ENCODE assay signal across 8 cellular contexts in the genomic region with DNA sequence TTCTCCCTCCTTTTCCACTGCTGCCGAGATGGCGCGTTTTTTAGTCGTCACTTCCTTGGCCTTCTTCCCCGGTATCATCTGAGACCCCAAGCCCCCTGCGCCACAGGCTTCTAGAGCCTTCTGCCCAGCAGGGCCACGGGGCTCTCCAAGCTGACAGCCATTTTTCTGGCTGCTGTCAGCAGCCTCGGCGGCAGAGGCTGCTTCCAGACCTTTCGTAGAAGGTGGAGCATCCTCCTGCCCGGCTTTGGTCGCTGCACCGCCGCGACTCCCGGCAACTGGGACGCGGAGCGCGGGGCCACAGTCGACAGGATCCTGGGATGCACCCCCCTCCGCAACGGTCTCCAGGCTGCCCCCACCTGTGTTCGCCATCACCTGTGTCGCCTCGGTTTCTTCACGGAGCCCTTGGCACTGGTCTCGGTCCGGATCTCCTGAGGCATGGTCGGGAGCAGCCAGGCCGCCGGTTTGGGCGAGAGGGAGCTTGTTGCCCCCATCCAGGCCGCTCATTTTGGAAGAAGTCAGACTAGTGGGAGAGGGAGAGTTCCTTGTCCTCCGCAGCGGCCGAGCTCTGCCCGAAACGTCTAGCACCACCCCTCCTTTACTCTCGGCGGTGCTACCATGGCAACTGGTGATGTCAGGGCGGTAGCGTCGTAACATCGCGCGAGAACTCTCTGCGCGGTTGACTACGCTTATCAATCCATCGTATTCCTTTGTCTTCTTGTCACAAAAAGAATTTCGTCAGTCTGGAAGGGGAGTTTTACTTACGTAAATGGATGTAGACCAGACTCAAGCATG. TPM values are rescaled to one million over a fixed set of nuclear protein-coding genes. Genes with fewer than 3 reads are reported as not detected.
DNase-seq lines count a peak whose midpoint lies in the region; ATAC-seq and TF ChIP-seq lines count a peak whose summit lies in the region.

Gene TSPYL4, minus strand, starts transcription at position 571 of the 792 bp plus-strand sequence. Its CDS starts 67 bp downstream, at position 504.

- peaks cover 28% of the 10 kb centered on the region for H3K4me1 Mint-ChIP-seq in glutamatergic neuron (ENCODE audit: low read depth, unreplicated experiment)

- no peaks in the 10 kb centered on the region for H3K27me3 ChIP-seq in testis

- DNase-seq in GM10266 (ENCODE audit: extremely low spot score) (peak; percentile 85), NCI-H1105 (lab: John Stamatoyannopoulos, UW) (peak; percentile 97), glutamatergic neuron (peak; percentile 92), omental fat pad (ENCODE audit: low spot score) (peak; percentile 92), testis (peak; percentile 97)
- DNase-seq in activated naive CD4-positive, alpha-beta T cell treated with anti-CD3 and anti-CD28 coated beads, Interleukin-2, amount 50 U/mL, for 72 hours (ENCODE audit: low spot score in 2 of 2), result peak; percentile 79 to 89

- no peaks in the 10 kb centered on the region for H3K36me3 ChIP-seq in testis (ENCODE audit: low read depth, missing control alignments)

- intact Hi-C loops in testis (cut with DNase I; ENCODE audit: low total_unique reads), result no loop called here

- H3K9me3 Mint-ChIP-seq in activated naive CD4-positive, alpha-beta T cell treated with anti-CD3 and anti-CD28 coated beads, Interleukin-2, amount 50 U/mL, for 72 hours, result peaks cover 0 to 3% of the 10 kb centered on the region in 2 donors
- peaks cover 4% of the 10 kb centered on the region for H3K9me3 Mint-ChIP-seq in glutamatergic neuron (ENCODE audit: unreplicated experiment)

- H3K27ac Mint-ChIP-seq in activated naive CD4-positive, alpha-beta T cell treated with anti-CD3 and anti-CD28 coated beads, Interleukin-2, amount 50 U/mL, for 72 hours, result no peak within 1 kb of the TSS
- H3K27ac Mint-ChIP-seq in glutamatergic neuron (ENCODE audit: unreplicated experiment), result no peak within 1 kb of the TSS

- peak within 1 kb of the TSS; percentile 91 for H3K27ac ChIP-seq in testis

- no peaks in the 10 kb centered on the region for H3K9me3 ChIP-seq in testis

- TF ChIP-seq CTCF in GM10266 (IDR thresholded peaks at IDR 0.05; ENCODE audit: control insufficient read depth, insufficient read depth, low read depth, missing control alignments) (no peak), glutamatergic neuron (IDR thresholded peaks at IDR 0.05; ENCODE audit: partially characterized antibody, unreplicated experiment) (no peak), omental fat pad (IDR thresholded peaks at IDR 0.05) (no peak), testis (IDR thresholded peaks at IDR 0.05) (no peak)

- peaks cover 8 to 23% of the 10 kb centered on the region in 2 donors for H3K36me3 Mint-ChIP-seq in activated naive CD4-positive, alpha-beta T cell treated with anti-CD3 and anti-CD28 coated beads, Interleukin-2, amount 50 U/mL, for 72 hours
- H3K36me3 Mint-ChIP-seq in glutamatergic neuron (ENCODE audit: unreplicated experiment), result peaks cover 4% of the 10 kb centered on the region

- peaks cover 34% of the 10 kb centered on the region for H3K4me1 ChIP-seq in testis

- peaks cover 1% of the 10 kb centered on the region for H3K27me3 Mint-ChIP-seq in glutamatergic neuron (ENCODE audit: unreplicated experiment)

- peak; percentile 92 for TF ChIP-seq POLR2A in testis (IDR thresholded peaks at IDR 0.05)

- 0% methylated on average over 46 to 53 of the region's 53 CpGs for WGBS in testis, 2 donors

- peak within 1 kb of the TSS; percentile 88 to 100 for H3K4me3 ChIP-seq in testis

- no peak within 1 kb of the TSS for H3K4me3 Mint-ChIP-seq in glutamatergic neuron (ENCODE audit: unreplicated experiment)

- ATAC-seq in HG02642 (IDR thresholded peaks at IDR 0.05; ENCODE audit: poor library complexity, unreplicated experiment) (peak; percentile 100), SK-N-SH treated with all-trans-retinoic acid at 6 μM for 48 hours (peak; percentile 93), omental fat pad (ENCODE audit: low FRiP score) (peak; percentile 97)
- ATAC-seq in activated naive CD4-positive, alpha-beta T cell treated with anti-CD3 and anti-CD28 coated beads, Interleukin-2, amount 50 U/mL, for 72 hours, result peak; percentile 99 to 100

TF ChIP-seq in SK-N-SH treated with all-trans-retinoic acid at 6 μM for 48 hours, 23 proteins besides CTCF, POLR2A, EP300 and RAD21:
- TF ChIP-seq PATZ1 (CRISPR knock-in tag; IDR thresholded peaks at IDR 0.05; ENCODE audit: borderline replicate concordance) (peak; percentile 36; the same call in 1 of the 2 replicates), ZC3H10 (CRISPR knock-in tag; IDR thresholded peaks at IDR 0.05) (no peak), ZFP3 (CRISPR knock-in tag; IDR thresholded peaks at IDR 0.05) (0 out of 2 replicates have a peak, but pooled peaks have one; percentile 50)

RNA-seq across cellular contexts. Expression of gene TSPYL4, which starts in this region (rescaled TPM):
- total RNA-seq in activated naive CD4-positive, alpha-beta T cell treated with anti-CD3 and anti-CD28 coated beads, Interleukin-2, amount 50 U/mL, for 72 hours, result 10 to 100 TPM in 1 of 2 donors, 1 to 10 TPM in 1; 6.1 to 13.2 TPM
- 81.3 TPM for total RNA-seq in glutamatergic neuron (ENCODE audit: unreplicated experiment)
- 10 to 100 TPM in 2 of 4 donors, 1 to 10 TPM in 2; 8.0 to 13.4 (median 9.5) TPM for total RNA-seq in omental fat pad
- 10 to 100 TPM; 27.9 to 33.1 TPM for total RNA-seq in testis
- 39.8 TPM for polyA plus RNA-seq in testis (ENCODE audit: insufficient read depth, low read depth, low replicate concordance)

Comparison
In these comparisons a context has a peak if more than half of its experiments do, and no peak if none do; other contexts are left out.
1. Peak in every context shown above with its lines: DNase-seq, ATAC-seq, H3K4me3 ChIP-seq and H3K27ac ChIP-seq.